7 cellular contexts compared by ENCODE assay signal in the genomic region with DNA sequence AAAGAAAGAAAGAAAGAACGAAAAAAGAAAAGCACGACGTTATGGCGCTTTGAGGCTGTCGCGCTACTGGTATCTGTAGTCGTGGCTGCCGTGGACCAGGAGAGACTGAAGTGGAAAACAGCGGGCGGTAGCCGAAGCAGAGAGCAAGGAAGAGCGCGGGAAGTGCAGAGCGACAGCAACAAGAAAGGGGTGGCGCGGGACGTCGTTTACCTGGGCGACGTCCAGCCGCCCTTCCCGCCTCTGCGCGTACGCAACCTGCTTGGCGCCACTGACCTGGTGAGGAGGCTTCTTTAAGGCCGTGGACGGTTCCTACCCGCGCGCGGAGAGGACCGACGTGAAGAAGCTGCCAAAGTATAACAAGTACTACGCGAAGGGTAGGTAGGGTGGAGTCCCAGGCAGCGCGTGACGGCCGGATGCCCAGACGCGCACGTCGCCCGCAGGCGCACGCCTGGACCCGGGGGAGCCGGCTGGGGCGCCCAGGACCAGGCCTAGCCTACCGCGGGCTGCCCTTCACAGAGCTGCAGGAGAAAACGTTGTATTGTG.
DNase-seq lines count a peak whose midpoint lies in the region; ATAC-seq lines count a peak whose summit lies in the region.

No MANE protein-coding gene starts in this region.

- H3K27ac Mint-ChIP-seq in activated naive CD8-positive, alpha-beta T cell treated with anti-CD3 and anti-CD28 coated beads, Interleukin-2, amount 50 U/mL, for 24 hours: peak overlapping the region; percentile 96

- H3K4me1 Mint-ChIP-seq in activated naive CD8-positive, alpha-beta T cell treated with anti-CD3 and anti-CD28 coated beads, Interleukin-2, amount 50 U/mL, for 24 hours: peaks cover 40% of the 10 kb centered on the region

- ATAC-seq in GM18861 (IDR thresholded peaks at IDR 0.05; ENCODE audit: unreplicated experiment) (peak; percentile 95), HG03039 (IDR thresholded peaks at IDR 0.05; ENCODE audit: unreplicated experiment) (peak; percentile 94)
- ATAC-seq in activated naive CD8-positive, alpha-beta T cell treated with anti-CD3 and anti-CD28 coated beads, Interleukin-2, amount 50 U/mL, for 24 hours: peak; percentile 99

- H3K9me3 Mint-ChIP-seq in activated naive CD8-positive, alpha-beta T cell treated with anti-CD3 and anti-CD28 coated beads, Interleukin-2, amount 50 U/mL, for 24 hours: no peaks in the 10 kb centered on the region

- peak; percentile 21 for DNase-seq in T follicular helper cell (ENCODE audit: low read depth)
- DNase-seq in activated naive CD8-positive, alpha-beta T cell treated with anti-CD3 and anti-CD28 coated beads, Interleukin-2, amount 50 U/mL, for 24 hours: peak; percentile 74
- DNase-seq in iPS-NIHi7 (ENCODE audit: extremely low spot score): peak; percentile 67
- peak; percentile 57 for DNase-seq in stimulated activated CD4-positive, alpha-beta T cell treated with anti-CD3 and anti-CD28 coated beads, Interleukin-4, amount 100 ng/mL, for 24 hours
- DNase-seq in NCI-H1694 treated with DMSO at 0.1 percent for 48 hours (lab: John Stamatoyannopoulos, UW): no peak

- peaks cover 7% of the 10 kb centered on the region for H3K36me3 Mint-ChIP-seq in activated naive CD8-positive, alpha-beta T cell treated with anti-CD3 and anti-CD28 coated beads, Interleukin-2, amount 50 U/mL, for 24 hours (ENCODE audit: low read depth)

- peak overlapping the region; percentile 94 for H3K4me3 Mint-ChIP-seq in activated naive CD8-positive, alpha-beta T cell treated with anti-CD3 and anti-CD28 coated beads, Interleukin-2, amount 50 U/mL, for 24 hours

- no peaks in the 10 kb centered on the region for H3K27me3 Mint-ChIP-seq in activated naive CD8-positive, alpha-beta T cell treated with anti-CD3 and anti-CD28 coated beads, Interleukin-2, amount 50 U/mL, for 24 hours
